18 cellular contexts compared by ENCODE assay signal in genomic region chr9:73370053-73370452, GRCh38.
DNase-seq lines count a peak whose midpoint lies in the region; ATAC-seq and TF ChIP-seq lines count a peak whose summit lies in the region.
"Had no signal": no experiment of that assay in that cellular context is flagged by ENCODE, and none has a peak within 500 bp of the region (broad histone marks: within the 10 kb centered on the region; RNA-seq: fewer than 3 reads in every experiment).

No MANE protein-coding gene starts in this region.

- H3K36me3 ChIP-seq in adrenal gland (replicated peaks in 1 of 2) = no peaks in the 10 kb centered on the region
- H3K36me3 ChIP-seq: left lung, right atrium auricular region, WERI-Rb-1 had no signal

- no peak for TF ChIP-seq CTCF in adrenal gland (IDR thresholded peaks at IDR 0.05)

- 20 to 31% (median 29%) methylated on average over 1 of the region's 1 CpG for WGBS in adrenal gland, 4 donors

- H3K27me3 ChIP-seq in adrenal gland = no peaks in the 10 kb centered on the region
- H3K27me3 ChIP-seq: left lung, right atrium auricular region had no signal

- H3K27ac ChIP-seq in adrenal gland = no peak overlapping the region
- H3K27ac ChIP-seq: left lung, right atrium auricular region, WERI-Rb-1 had no signal

- in situ Hi-C loops in SK-MEL-5 (cut with HindIII; ENCODE audit: low pct_unique_long_range_greater_than_20kb, low sequenced_read_pairs) = no loop called here

- DNase-seq in D341Med (ENCODE audit: low spot score) (peak; percentile 53), LHCN-M2 (ENCODE audit: low read depth) (peak; percentile 31), SK-MEL-5 (ENCODE audit: low read depth, low spot score) (peak; percentile 12), foreskin melanocyte (peak; percentile 40), adrenal gland (no peak)
- DNase-seq: activated CD8-positive, alpha-beta T cell treated with anti-CD3 and anti-CD28 coated beads for 36 hours; activated naive CD8-positive, alpha-beta T cell treated with anti-CD3 and anti-CD28 coated beads, Interleukin-2, amount 10 ng/mL, durations not matched to agents 7 days and 5 days; activated T-cell treated with anti-CD3 and anti-CD28 coated beads, Interleukin-2, amount 50 U/mL, for 72 hours; central memory CD4-positive, alpha-beta T cell; DMS153; effector CD4-positive, alpha-beta T cell; left lung; occipital lobe; substantia nigra; WERI-Rb-1 had no signal

- intact Hi-C loops in adrenal gland (cut with DNase I) = no loop called here

- H3K4me1 ChIP-seq in adrenal gland (replicated peaks in 1 of 2) = no peaks in the 10 kb centered on the region
- H3K4me1 ChIP-seq: left lung, right atrium auricular region had no signal

- ATAC-seq in HG03571 (IDR thresholded peaks at IDR 0.05; ENCODE audit: unreplicated experiment) = no peak
- no peak for ATAC-seq in GM21526 (IDR thresholded peaks at IDR 0.05; ENCODE audit: low FRiP score, unreplicated experiment)
- ATAC-seq: activated CD8-positive, alpha-beta T cell treated with anti-CD3 and anti-CD28 coated beads for 36 hours; activated T-cell treated with anti-CD3 and anti-CD28 coated beads, Interleukin-2, amount 50 U/mL, for 72 hours; left lung had no signal

- TF ChIP-seq POLR2A in adrenal gland (IDR thresholded peaks at IDR 0.05) = no peak

- H3K4me3 ChIP-seq in adrenal gland = no peak overlapping the region
- H3K4me3 ChIP-seq: left lung, right atrium auricular region had no signal

- H3K9me3 ChIP-seq in adrenal gland (replicated peaks in 1 of 3) = no peaks in the 10 kb centered on the region
- H3K9me3 ChIP-seq: left lung, right atrium auricular region had no signal

Comparison
In these comparisons a context has a peak if more than half of its experiments do, and no peak if none do; other contexts are left out.
1. DNase-seq: peak in D341Med (single experiment), LHCN-M2 (single experiment), SK-MEL-5 (single experiment) and foreskin melanocyte (single experiment); none in adrenal gland (0 of 7).